ENCODE assay signal across 12 cellular contexts in the genomic region with DNA sequence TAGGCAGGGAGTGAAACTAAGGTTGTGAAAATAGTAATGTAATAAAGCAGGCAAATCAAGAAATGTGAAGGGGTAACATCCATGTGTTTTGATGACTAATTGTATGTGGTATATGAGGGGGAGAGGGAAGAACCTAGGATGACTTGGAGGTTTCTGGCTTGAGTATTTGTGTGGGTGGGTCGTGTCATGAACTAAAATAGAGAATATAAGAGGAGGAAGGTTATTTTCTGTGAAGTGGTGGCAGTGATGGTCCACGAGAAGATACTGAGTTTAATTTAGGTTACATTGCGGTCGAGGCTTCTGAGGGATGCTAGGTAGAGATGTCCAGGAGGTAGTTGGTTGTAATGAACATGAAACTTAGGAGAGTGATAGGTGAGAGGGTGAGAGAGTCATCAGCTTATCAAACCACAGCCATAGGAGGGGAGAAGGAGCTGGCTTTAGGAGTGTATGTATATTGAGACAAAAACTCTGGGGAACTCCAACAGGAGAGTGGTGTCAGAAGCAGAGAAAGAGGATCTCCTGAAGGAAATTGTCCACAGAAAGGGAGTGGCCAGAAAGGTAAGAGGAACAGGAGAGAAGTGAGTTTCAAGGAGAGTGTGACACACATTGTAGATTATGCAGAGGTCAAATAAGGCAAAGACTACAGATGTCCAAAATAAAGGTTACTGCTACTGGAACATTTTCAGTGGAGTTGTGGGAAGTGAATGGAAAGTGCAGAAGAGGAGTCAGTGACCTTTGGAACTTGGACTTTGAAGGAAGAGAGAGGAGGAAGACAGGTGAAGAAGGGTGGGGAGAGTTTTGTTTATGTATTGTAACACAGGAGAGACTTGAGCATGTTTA.
A peak's percentile ranks its signal among the peaks of the same experiment; 100 is the strongest.
DNase-seq lines count a peak whose midpoint lies in the region; ATAC-seq and TF ChIP-seq lines count a peak whose summit lies in the region.
"Had no signal": no experiment of that assay in that cellular context is flagged by ENCODE, and none has a peak within 500 bp of the region (broad histone marks: within the 10 kb centered on the region; RNA-seq: fewer than 3 reads in every experiment).

No MANE protein-coding gene starts in this region.

- DNase-seq in EL, result peak; percentile 76
- DNase-seq in amniotic epithelial cell (ENCODE audit: low read depth), result peak; percentile 91
- no peak for DNase-seq in lower lobe of right lung
- DNase-seq in erythroblast (lab: John Stamatoyannopoulos, UW), result no peak
- DNase-seq in substantia nigra (lab: John Stamatoyannopoulos, UW), result no peak
- no peak for DNase-seq in germinal center (ENCODE audit: low spot score)
- DNase-seq: activated CD4-positive, alpha-beta T cell treated with anti-CD3 and anti-CD28 coated beads, Interleukin-2, amount 50 U/mL, for 1 hour; NCI-H2081; pancreas; SHP77 treated with DMSO at 0.1 percent for 48 hours had no signal

- no peaks in the 10 kb centered on the region for H3K9me3 ChIP-seq in lower lobe of right lung
- H3K9me3 ChIP-seq: pancreas had no signal

- no peaks in the 10 kb centered on the region for H3K27me3 ChIP-seq in lower lobe of right lung (ENCODE audit: low read depth)
- H3K27me3 ChIP-seq: pancreas had no signal

- no peak overlapping the region for H3K4me3 ChIP-seq in lower lobe of right lung
- H3K4me3 ChIP-seq: pancreas had no signal

- no peak for TF ChIP-seq CTCF in 22Rv1 (IDR thresholded peaks at IDR 0.05)
- TF ChIP-seq CTCF in lower lobe of right lung (IDR thresholded peaks at IDR 0.05), result no peak

- TF ChIP-seq POLR2A in erythroblast (IDR thresholded peaks at IDR 0.05; ENCODE audit: low read length), result no peak

- H3K27ac ChIP-seq in 22Rv1 (peak overlapping the region; percentile 46), lower lobe of right lung (peak overlapping the region; percentile 4), substantia nigra (ENCODE audit: low read depth, low read length, poor library complexity, severe bottlenecking) (no peak overlapping the region)

- ATAC-seq in lower lobe of right lung (peak in 1 of 2 donors; percentile 22), HG02623 (IDR thresholded peaks at IDR 0.05; ENCODE audit: unreplicated experiment) (no peak)

- peaks cover 75% of the 10 kb centered on the region for H3K4me1 ChIP-seq in lower lobe of right lung

- intact Hi-C loops in lower lobe of right lung (cut with DNase I), result no loop called here

- peaks cover 4% of the 10 kb centered on the region for H3K36me3 ChIP-seq in lower lobe of right lung
- H3K36me3 ChIP-seq: pancreas had no signal

Comparison
In these comparisons a context has a peak if more than half of its experiments do, and no peak if none do; other contexts are left out.
1. DNase-seq: peak in EL (single experiment) and amniotic epithelial cell (single experiment); none in lower lobe of right lung (single experiment), erythroblast (0 of 2), substantia nigra (0 of 49) and germinal center (single experiment).